5 cellular contexts compared by ENCODE assay signal in genomic region chr3:130086628-130087027, GRCh38. TPM values are rescaled to one million over a fixed set of nuclear protein-coding genes. Genes with fewer than 3 reads are reported as not detected.
"Had no signal": no experiment of that assay in that cellular context is flagged by ENCODE, and none has a peak within 500 bp of the region (broad histone marks: within the 10 kb centered on the region; RNA-seq: fewer than 3 reads in every experiment).

No MANE protein-coding gene starts in this region.

RNA-seq across cellular contexts. Expression of gene ALG1L2, which starts 5.0 kb away (rescaled TPM):
- total RNA-seq: HT1080, LHCN-M2, MCF 10A, SK-MEL-5 had no signal
- polyA plus RNA-seq: SK-N-SH had no signal
